In genomic region chr3:112381673-112382542, GRCh38 we compare ENCODE assay signal across 25 cellular contexts.
"Had no signal": no experiment of that assay in that cellular context is flagged by ENCODE, and none has a peak within 500 bp of the region (broad histone marks: within the 10 kb centered on the region; RNA-seq: fewer than 3 reads in every experiment).

No MANE protein-coding gene starts in this region.

- H3K27ac ChIP-seq: hepatocyte, left lung, ovary, prostate gland, spleen, testis, vagina, WERI-Rb-1 had no signal

- H3K9me3 ChIP-seq: left lung, neutrophil, ovary, prostate gland, spleen, testis, vagina had no signal

- H3K4me2 ChIP-seq: hepatocyte had no signal

- H3K4me3 ChIP-seq: hepatocyte, left lung, lung, ovary, prostate gland, spleen, testis, vagina had no signal

- ATAC-seq: activated CD8-positive, alpha-beta T cell treated with anti-CD3 and anti-CD28 coated beads for 36 hours; left lung; SK-N-SH treated with all-trans-retinoic acid at 6 μM for 48 hours had no signal

- H3K4me3 Mint-ChIP-seq: activated CD8-positive, alpha-beta T cell treated with anti-CD3 and anti-CD28 coated beads for 36 hours; activated naive CD4-positive, alpha-beta T cell treated with anti-CD3 and anti-CD28 coated beads, Interleukin-2, amount 10 ng/mL, durations not matched to agents 7 days and 5 days; brain; mesothelial cell of epicardium; natural killer cell had no signal

- H3K27me3 ChIP-seq: hepatocyte, left lung, neutrophil, ovary, spleen, testis, vagina had no signal

- H3K9me3 Mint-ChIP-seq: activated CD8-positive, alpha-beta T cell treated with anti-CD3 and anti-CD28 coated beads for 36 hours; brain; natural killer cell had no signal

- H3K4me1 ChIP-seq: prostate gland, testis had no signal

- DNase-seq: activated CD4-positive, alpha-beta T cell treated with anti-CD3 and anti-CD28 coated beads for 1 hour; activated CD8-positive, alpha-beta T cell treated with anti-CD3 and anti-CD28 coated beads for 36 hours; activated effector memory CD4-positive, alpha-beta T cell treated with anti-CD3 and anti-CD28 coated beads, Interleukin-2, amount 50 U/mL, for 16 hours; activated naive CD4-positive, alpha-beta T cell treated with anti-CD3 and anti-CD28 coated beads, Interleukin-2, amount 10 ng/mL, durations not matched to agents 7 days and 5 days; anterior cingulate cortex; dermis blood vessel endothelial cell; effector memory CD4-positive, alpha-beta T cell; foreskin melanocyte; kidney glomerular epithelial cell; left lung; natural killer cell; ovary; spleen; stimulated activated CD4-positive, alpha-beta T cell treated with anti-CD3 and anti-CD28 coated beads, Interleukin-4, amount 100 ng/mL, for 1 hour; testis; trophoblast cell; WERI-Rb-1 had no signal

- H2AFZ ChIP-seq: hepatocyte had no signal

- H3K36me3 ChIP-seq: left lung, neutrophil, ovary, prostate gland, spleen, vagina, WERI-Rb-1 had no signal

- H3K36me3 Mint-ChIP-seq: brain, mesothelial cell of epicardium, natural killer cell had no signal

- H3K27me3 Mint-ChIP-seq: activated CD8-positive, alpha-beta T cell treated with anti-CD3 and anti-CD28 coated beads for 36 hours; activated naive CD4-positive, alpha-beta T cell treated with anti-CD3 and anti-CD28 coated beads, Interleukin-2, amount 10 ng/mL, durations not matched to agents 7 days and 5 days had no signal

- H3K27ac Mint-ChIP-seq: activated CD8-positive, alpha-beta T cell treated with anti-CD3 and anti-CD28 coated beads for 36 hours; activated naive CD4-positive, alpha-beta T cell treated with anti-CD3 and anti-CD28 coated beads, Interleukin-2, amount 10 ng/mL, durations not matched to agents 7 days and 5 days; brain; mesothelial cell of epicardium; natural killer cell had no signal
